Comparison of ENCODE assay signal across 22 cellular contexts in genomic region chr1:40789342-40789598, GRCh38. TPM values are rescaled to one million over a fixed set of nuclear protein-coding genes. Genes with fewer than 3 reads are reported as not detected.
A peak's percentile ranks its signal among the peaks of the same experiment; 100 is the strongest.
DNase-seq lines count a peak whose midpoint lies in the region; ATAC-seq and TF ChIP-seq lines count a peak whose summit lies in the region.
"Had no signal": no experiment of that assay in that cellular context is flagged by ENCODE, and none has a peak within 500 bp of the region (broad histone marks: within the 10 kb centered on the region; RNA-seq: fewer than 3 reads in every experiment).

No MANE protein-coding gene starts in this region.

- no peak overlapping the region for H3K4me3 Mint-ChIP-seq in activated naive CD8-positive, alpha-beta T cell treated with anti-CD3 and anti-CD28 coated beads, Interleukin-2, amount 10 ng/mL, durations not matched to agents 7 days and 5 days
- no peak overlapping the region for H3K4me3 Mint-ChIP-seq in activated naive CD8-positive, alpha-beta T cell treated with anti-CD3 and anti-CD28 coated beads, Interleukin-2, amount 50 U/mL, for 24 hours
- no peak overlapping the region for H3K4me3 Mint-ChIP-seq in nephron
- no peak overlapping the region for H3K4me3 Mint-ChIP-seq in CD8-positive, alpha-beta T cell
- H3K4me3 Mint-ChIP-seq: CD14-positive monocyte had no signal

- peaks cover 16% of the 10 kb centered on the region for H3K4me1 Mint-ChIP-seq in activated naive CD8-positive, alpha-beta T cell treated with anti-CD3 and anti-CD28 coated beads, Interleukin-2, amount 10 ng/mL, durations not matched to agents 7 days and 5 days
- peaks cover 13% of the 10 kb centered on the region for H3K4me1 Mint-ChIP-seq in activated naive CD8-positive, alpha-beta T cell treated with anti-CD3 and anti-CD28 coated beads, Interleukin-2, amount 50 U/mL, for 24 hours
- H3K4me1 Mint-ChIP-seq in nephron, result peaks cover 21% of the 10 kb centered on the region
- H3K4me1 Mint-ChIP-seq in CD8-positive, alpha-beta T cell (ENCODE audit: low read depth), result peaks cover 14% of the 10 kb centered on the region

- TF ChIP-seq EP300 in sigmoid colon (IDR thresholded peaks at IDR 0.05), result no peak

- H3K9me3 ChIP-seq in sigmoid colon, result no peaks in the 10 kb centered on the region
- H3K9me3 ChIP-seq in CD8-positive, alpha-beta T cell (ENCODE audit: low read length), result no peaks in the 10 kb centered on the region
- H3K9me3 ChIP-seq: BE2C had no signal

- no peak for TF ChIP-seq CTCF in nephron (IDR thresholded peaks at IDR 0.05; ENCODE audit: unreplicated experiment in 3 of 3)
- TF ChIP-seq CTCF in sigmoid colon (IDR thresholded peaks at IDR 0.05), result no peak
- no peak for TF ChIP-seq CTCF in CD8-positive, alpha-beta T cell (IDR thresholded peaks at IDR 0.05)

- TF ChIP-seq POLR2A in sigmoid colon (IDR thresholded peaks at IDR 0.05), result no peak

- H3K27ac Mint-ChIP-seq in activated naive CD8-positive, alpha-beta T cell treated with anti-CD3 and anti-CD28 coated beads, Interleukin-2, amount 10 ng/mL, durations not matched to agents 7 days and 5 days, result peak overlapping the region; percentile 6
- H3K27ac Mint-ChIP-seq in activated naive CD8-positive, alpha-beta T cell treated with anti-CD3 and anti-CD28 coated beads, Interleukin-2, amount 50 U/mL, for 24 hours, result no peak overlapping the region
- H3K27ac Mint-ChIP-seq in nephron, result peak overlapping the region in 2 of 3 experiments; percentile 8 to 52
- no peak overlapping the region for H3K27ac Mint-ChIP-seq in CD8-positive, alpha-beta T cell
- H3K27ac Mint-ChIP-seq: CD14-positive monocyte had no signal

- WGBS in sigmoid colon, 2 donors, result 83 to 88% methylated on average over 2 of the region's 2 CpGs

- peak overlapping the region; percentile 34 to 93 (median 80) for H3K27ac ChIP-seq in sigmoid colon
- no peak overlapping the region for H3K27ac ChIP-seq in CD8-positive, alpha-beta T cell (ENCODE audit: low read depth, low read length)
- H3K27ac ChIP-seq: 22Rv1 had no signal

- H3K27me3 Mint-ChIP-seq in activated naive CD8-positive, alpha-beta T cell treated with anti-CD3 and anti-CD28 coated beads, Interleukin-2, amount 10 ng/mL, durations not matched to agents 7 days and 5 days, result peaks cover 15% of the 10 kb centered on the region
- peaks cover 14% of the 10 kb centered on the region for H3K27me3 Mint-ChIP-seq in activated naive CD8-positive, alpha-beta T cell treated with anti-CD3 and anti-CD28 coated beads, Interleukin-2, amount 50 U/mL, for 24 hours
- peaks cover 18% of the 10 kb centered on the region for H3K27me3 Mint-ChIP-seq in nephron (ENCODE audit: low read depth)
- peaks cover 9% of the 10 kb centered on the region for H3K27me3 Mint-ChIP-seq in CD8-positive, alpha-beta T cell (ENCODE audit: low read depth)

- no peaks in the 10 kb centered on the region for H3K9me3 Mint-ChIP-seq in activated naive CD8-positive, alpha-beta T cell treated with anti-CD3 and anti-CD28 coated beads, Interleukin-2, amount 10 ng/mL, durations not matched to agents 7 days and 5 days
- no peaks in the 10 kb centered on the region for H3K9me3 Mint-ChIP-seq in activated naive CD8-positive, alpha-beta T cell treated with anti-CD3 and anti-CD28 coated beads, Interleukin-2, amount 50 U/mL, for 24 hours
- no peaks in the 10 kb centered on the region for H3K9me3 Mint-ChIP-seq in nephron
- no peaks in the 10 kb centered on the region for H3K9me3 Mint-ChIP-seq in CD8-positive, alpha-beta T cell

- CTCF ChIA-PET in CD8-positive, alpha-beta T cell (lab: Charles Lee), result interaction anchor here (1.2 to 10.0 kb wide), 2 partner anchors 14 to 61 kb away, joined by 3 to 67 read pairs; no protein-coding TSS in a partner anchor

- no peak for DNase-seq in activated naive CD8-positive, alpha-beta T cell treated with anti-CD3 and anti-CD28 coated beads, Interleukin-2, amount 10 ng/mL, durations not matched to agents 7 days and 5 days
- DNase-seq in activated naive CD8-positive, alpha-beta T cell treated with anti-CD3 and anti-CD28 coated beads, Interleukin-2, amount 50 U/mL, for 24 hours, result no peak
- DNase-seq in sigmoid colon, result no peak
- DNase-seq in OCI-M2 (lab: John Stamatoyannopoulos, UW; ENCODE audit: unreplicated experiment), result no peak
- no peak for DNase-seq in SKM-1 (lab: John Stamatoyannopoulos, UW; ENCODE audit: unreplicated experiment)
- DNase-seq in CD8-positive, alpha-beta T cell, result no peak
- DNase-seq: BE2C, Calu3, KBM-7, MV-4-11, NCI-H1105, NCI-H1436 treated with DMSO at 0.1 percent for 48 hours, NCI-H187 treated with DMSO at 0.1 percent for 48 hours, NCI-H2107, NCI-H446, NCI-H524 treated with DMSO at 0.1 percent for 48 hours, NCI-H774, PC-3 had no signal

- peaks cover 3 to 86% (median 71%) of the 10 kb centered on the region in 4 donors for H3K4me1 ChIP-seq in sigmoid colon
- H3K4me1 ChIP-seq in CD8-positive, alpha-beta T cell (ENCODE audit: insufficient read depth, low read length), result peaks cover 8% of the 10 kb centered on the region
- H3K4me1 ChIP-seq: BE2C had no signal

- ATAC-seq in activated naive CD8-positive, alpha-beta T cell treated with anti-CD3 and anti-CD28 coated beads, Interleukin-2, amount 10 ng/mL, durations not matched to agents 7 days and 5 days (ENCODE audit: low read depth), result no peak
- ATAC-seq in activated naive CD8-positive, alpha-beta T cell treated with anti-CD3 and anti-CD28 coated beads, Interleukin-2, amount 50 U/mL, for 24 hours, result no peak
- ATAC-seq in CD8-positive, alpha-beta T cell, result no peak
- ATAC-seq: PC-3 had no signal

- no peaks in the 10 kb centered on the region for H3K27me3 ChIP-seq in sigmoid colon
- peaks cover 4% of the 10 kb centered on the region for H3K27me3 ChIP-seq in CD8-positive, alpha-beta T cell (ENCODE audit: insufficient read depth, low read length)
- H3K27me3 ChIP-seq: BE2C had no signal

- no peaks in the 10 kb centered on the region for H3K36me3 Mint-ChIP-seq in activated naive CD8-positive, alpha-beta T cell treated with anti-CD3 and anti-CD28 coated beads, Interleukin-2, amount 10 ng/mL, durations not matched to agents 7 days and 5 days
- no peaks in the 10 kb centered on the region for H3K36me3 Mint-ChIP-seq in activated naive CD8-positive, alpha-beta T cell treated with anti-CD3 and anti-CD28 coated beads, Interleukin-2, amount 50 U/mL, for 24 hours (ENCODE audit: low read depth)
- no peaks in the 10 kb centered on the region for H3K36me3 Mint-ChIP-seq in nephron (ENCODE audit: low read depth)
- H3K36me3 Mint-ChIP-seq in CD8-positive, alpha-beta T cell, result no peaks in the 10 kb centered on the region

- POLR2A ChIA-PET in activated naive CD8-positive, alpha-beta T cell treated with anti-CD3 and anti-CD28 coated beads, Interleukin-2, amount 10 ng/mL, durations not matched to agents 7 days and 5 days (lab: Charles Lee), result no interaction called here
- POLR2A ChIA-PET in CD8-positive, alpha-beta T cell (lab: Charles Lee), result no interaction called here

- intact Hi-C loops in sigmoid colon (cut with DNase I), result no loop called here
- intact Hi-C loops in CD8-positive, alpha-beta T cell (cut with DNase I, micrococcal nuclease), result no loop called here

- no peaks in the 10 kb centered on the region for H3K36me3 ChIP-seq in sigmoid colon
- H3K36me3 ChIP-seq in CD8-positive, alpha-beta T cell (ENCODE audit: insufficient read depth, low read length), result no peaks in the 10 kb centered on the region
- H3K36me3 ChIP-seq: BE2C had no signal

- no peak overlapping the region for H3K4me3 ChIP-seq in sigmoid colon
- no peak overlapping the region for H3K4me3 ChIP-seq in CD8-positive, alpha-beta T cell (ENCODE audit: low read depth, low read length)

RNA-seq across cellular contexts. Expression of gene KCNQ4, which starts 5.7 kb away (rescaled TPM):
- 1 to 10 TPM; 1.2 to 1.5 TPM for total RNA-seq in activated naive CD8-positive, alpha-beta T cell treated with anti-CD3 and anti-CD28 coated beads, Interleukin-2, amount 10 ng/mL, durations not matched to agents 7 days and 5 days
- total RNA-seq in sigmoid colon, result 10 to 100 TPM in 1 of 4 donors, 1 to 10 TPM in 3; 4.8 to 10.8 (median 8.7) TPM
- 1 to 10 TPM in 1 of 3 donors, under 1 TPM in 1, not detected in 1; 0.60 to 2.6 TPM for polyA plus RNA-seq in sigmoid colon
- under 1 TPM; 0.31 to 0.35 TPM for total RNA-seq in CD8-positive, alpha-beta T cell
- total RNA-seq: MCF 10A had no signal
- polyA plus RNA-seq: CD14-positive monocyte had no signal

Comparison
In these comparisons a context has a peak if more than half of its experiments do, and no peak if none do; other contexts are left out.
1. H3K27ac Mint-ChIP-seq: peak in activated naive CD8-positive, alpha-beta T cell treated with anti-CD3 and anti-CD28 coated beads, Interleukin-2, amount 10 ng/mL, durations not matched to agents 7 days and 5 days (single experiment) and nephron (2 of 3); none in activated naive CD8-positive, alpha-beta T cell treated with anti-CD3 and anti-CD28 coated beads, Interleukin-2, amount 50 U/mL, for 24 hours (single experiment) and CD8-positive, alpha-beta T cell (single experiment).